Comparison of ENCODE assay signal across 28 cellular contexts in genomic region chr1:155657463-155657862, GRCh38. TPM values are rescaled to one million over a fixed set of nuclear protein-coding genes. Genes with fewer than 3 reads are reported as not detected.
DNase-seq lines count a peak whose midpoint lies in the region; ATAC-seq and TF ChIP-seq lines count a peak whose summit lies in the region.
"Had no signal": no experiment of that assay in that cellular context is flagged by ENCODE, and none has a peak within 500 bp of the region (broad histone marks: within the 10 kb centered on the region; RNA-seq: fewer than 3 reads in every experiment).

No MANE protein-coding gene starts in this region.

- no peak overlapping the region for H2AFZ ChIP-seq in SK-N-SH (ENCODE audit: low read depth)
- H2AFZ ChIP-seq: neural progenitor cell had no signal

- H3K4me3 ChIP-seq in HEK293 (ENCODE audit: low read depth, low read length) (no peak overlapping the region), SK-N-SH (ENCODE audit: low read depth in 2 of 2, low read length in 1 of 2) (no peak overlapping the region), upper lobe of right lung (no peak overlapping the region)
- H3K4me3 ChIP-seq: body of pancreas, neural progenitor cell, spleen, testis had no signal

- H3K9me3 ChIP-seq in HEK293 (ENCODE audit: control insufficient read depth, insufficient read depth, low read depth, low read length) (no peaks in the 10 kb centered on the region), SK-N-SH (no peaks in the 10 kb centered on the region), upper lobe of right lung (no peaks in the 10 kb centered on the region)
- H3K9me3 ChIP-seq: body of pancreas, spleen, testis had no signal

- H3K27ac ChIP-seq in HEK293 (ENCODE audit: extremely low read depth, low read depth, low read length) (no peak overlapping the region), SK-N-SH (ENCODE audit: low read depth in 2 of 2, low read length in 1 of 2) (no peak overlapping the region), upper lobe of right lung (no peak overlapping the region)
- H3K27ac ChIP-seq: body of pancreas, C4-2B, epithelial cell of prostate, neural progenitor cell, spleen, testis had no signal

- no peak for ATAC-seq in activated CD8-positive, alpha-beta memory T cell treated with anti-CD3 and anti-CD28 coated beads, Interleukin-2, amount 10 ng/mL, durations not matched to agents 7 days and 5 days
- ATAC-seq in upper lobe of right lung, result no peak
- ATAC-seq: body of pancreas had no signal

- TF ChIP-seq EP300 in SK-N-SH (IDR thresholded peaks at IDR 0.05; ENCODE audit: borderline replicate concordance in 1 of 2, low read depth in 1 of 2, low read length in 1 of 2), result no peak

- H3K9me3 Mint-ChIP-seq in activated CD8-positive, alpha-beta memory T cell treated with anti-CD3 and anti-CD28 coated beads, Interleukin-2, amount 10 ng/mL, durations not matched to agents 7 days and 5 days (ENCODE audit: low read depth), result no peaks in the 10 kb centered on the region
- H3K9me3 Mint-ChIP-seq: activated CD4-positive, alpha-beta memory T cell treated with anti-CD3 and anti-CD28 coated beads for 36 hours; activated naive CD4-positive, alpha-beta T cell treated with anti-CD3 and anti-CD28 coated beads for 36 hours; IgD-negative memory B cell; neural progenitor cell; stimulated activated naive CD8-positive, alpha-beta T cell treated with anti-CD3 and anti-CD28 coated beads, Interleukin-15, Interleukin-2, amounts not matched to agents 100 ng/mL and 50 ng/mL, for 24 hours; T-helper 2 cell treated with Interferon-gamma antibody and Interleukin-4, amounts not matched to agents 5 μg/mL and 100 μg/mL, for 36 hours had no signal

- H3K36me3 Mint-ChIP-seq in activated CD8-positive, alpha-beta memory T cell treated with anti-CD3 and anti-CD28 coated beads, Interleukin-2, amount 10 ng/mL, durations not matched to agents 7 days and 5 days, result peaks cover 46% of the 10 kb centered on the region

- H3K27ac Mint-ChIP-seq in activated CD8-positive, alpha-beta memory T cell treated with anti-CD3 and anti-CD28 coated beads, Interleukin-2, amount 10 ng/mL, durations not matched to agents 7 days and 5 days, result no peak overlapping the region
- H3K27ac Mint-ChIP-seq: activated CD4-positive, alpha-beta memory T cell treated with anti-CD3 and anti-CD28 coated beads for 36 hours; activated naive CD4-positive, alpha-beta T cell treated with anti-CD3 and anti-CD28 coated beads for 36 hours; neural progenitor cell; stimulated activated naive CD8-positive, alpha-beta T cell treated with anti-CD3 and anti-CD28 coated beads, Interleukin-15, Interleukin-2, amounts not matched to agents 100 ng/mL and 50 ng/mL, for 24 hours; T-helper 2 cell treated with Interferon-gamma antibody and Interleukin-4, amounts not matched to agents 5 μg/mL and 100 μg/mL, for 36 hours had no signal

- no peaks in the 10 kb centered on the region for H3K4me1 Mint-ChIP-seq in activated CD8-positive, alpha-beta memory T cell treated with anti-CD3 and anti-CD28 coated beads, Interleukin-2, amount 10 ng/mL, durations not matched to agents 7 days and 5 days
- H3K4me1 Mint-ChIP-seq: IgD-negative memory B cell, neural progenitor cell had no signal

- peaks cover 14 to 42% of the 10 kb centered on the region in 2 experiments for H3K36me3 ChIP-seq in HEK293 (ENCODE audit: control insufficient read depth in 2 of 2, insufficient read depth in 1 of 2, low read length in 2 of 2)
- peaks cover 29% of the 10 kb centered on the region in 2 experiments for H3K36me3 ChIP-seq in SK-N-SH (replicated peaks in 1 of 2; ENCODE audit: control insufficient read depth in 1 of 2, insufficient read depth in 2 of 2, low read length in 1 of 2)
- peaks cover 41% of the 10 kb centered on the region for H3K36me3 ChIP-seq in upper lobe of right lung

- DNase-seq in NCI-H82 (lab: John Stamatoyannopoulos, UW) (peak; percentile 19), NCI-H82 treated with DMSO at 0.1 percent for 48 hours (lab: John Stamatoyannopoulos, UW; ENCODE audit: unreplicated experiment) (no peak), NCI-H446 treated with DMSO at 0.1 percent for 48 hours (lab: John Stamatoyannopoulos, UW) (peak; percentile 59), cerebellar cortex (ENCODE audit: low spot score) (peak; percentile 53), SK-N-SH (no peak), upper lobe of right lung (no peak)
- no peak for DNase-seq in activated CD8-positive, alpha-beta memory T cell treated with anti-CD3 and anti-CD28 coated beads, Interleukin-2, amount 10 ng/mL, durations not matched to agents 7 days and 5 days
- DNase-seq: activated CD4-positive, alpha-beta memory T cell treated with anti-CD3 and anti-CD28 coated beads for 36 hours; activated CD4-positive, CD25-positive, alpha-beta regulatory T cell treated with anti-CD3 and anti-CD28 coated beads, Interleukin-2, amount 50 U/mL, for 72 hours; activated CD8-positive, alpha-beta memory T cell treated with anti-CD3 and anti-CD28 coated beads, Interleukin-2, amount 50 U/mL, for 4 hours; activated naive CD4-positive, alpha-beta T cell treated with anti-CD3 and anti-CD28 coated beads for 36 hours; body of pancreas; hippocampal formation; mesenchymal stem cell; NCI-H1417; NCI-H2081 treated with DMSO at 0.1 percent for 48 hours; NK-92 treated with Interleukin-12 subunit alpha and Interleukin-12 subunit beta, amount 100 ng/mL, for 24 hours; right cardiac atrium; spleen; stimulated activated CD4-positive, alpha-beta T cell treated with anti-CD3 and anti-CD28 coated beads, Interleukin-2, amount 100 ng/mL, for 24 hours; testis had no signal

- H3K27me3 Mint-ChIP-seq in activated CD8-positive, alpha-beta memory T cell treated with anti-CD3 and anti-CD28 coated beads, Interleukin-2, amount 10 ng/mL, durations not matched to agents 7 days and 5 days, result peaks cover 10% of the 10 kb centered on the region
- H3K27me3 Mint-ChIP-seq: activated CD4-positive, alpha-beta memory T cell treated with anti-CD3 and anti-CD28 coated beads for 36 hours; IgD-negative memory B cell; stimulated activated naive CD8-positive, alpha-beta T cell treated with anti-CD3 and anti-CD28 coated beads, Interleukin-15, Interleukin-2, amounts not matched to agents 100 ng/mL and 50 ng/mL, for 24 hours had no signal

- no peaks in the 10 kb centered on the region for H3K79me2 ChIP-seq in SK-N-SH (ENCODE audit: insufficient read depth)

- H4K20me1 ChIP-seq in SK-N-SH (ENCODE audit: insufficient read depth), result no peaks in the 10 kb centered on the region

- POLR2A ChIA-PET in HEK293 (lab: Yijun Ruan, JAX), result no interaction called here
- POLR2A ChIA-PET in SK-N-SH (lab: Yijun Ruan, JAX), result no interaction called here

- CTCF ChIA-PET in HEK293 (lab: Yijun Ruan, JAX), result interaction anchor here (0.6 kb wide), 1 partner anchor 372 kb away, joined by 3 read pairs; no protein-coding TSS in a partner anchor
- CTCF ChIA-PET in SK-N-SH (lab: Yijun Ruan, JAX), result no interaction called here
- CTCF ChIA-PET in activated CD8-positive, alpha-beta memory T cell treated with anti-CD3 and anti-CD28 coated beads, Interleukin-2, amount 10 ng/mL, durations not matched to agents 7 days and 5 days (lab: Charles Lee), result no interaction called here

- intact Hi-C loops in upper lobe of right lung (cut with DNase I), result no loop called here

- no peak overlapping the region for H3K4me3 Mint-ChIP-seq in activated CD8-positive, alpha-beta memory T cell treated with anti-CD3 and anti-CD28 coated beads, Interleukin-2, amount 10 ng/mL, durations not matched to agents 7 days and 5 days
- H3K4me3 Mint-ChIP-seq: activated CD4-positive, alpha-beta memory T cell treated with anti-CD3 and anti-CD28 coated beads for 36 hours; activated naive CD4-positive, alpha-beta T cell treated with anti-CD3 and anti-CD28 coated beads for 36 hours; IgD-negative memory B cell; neural progenitor cell; stimulated activated naive CD8-positive, alpha-beta T cell treated with anti-CD3 and anti-CD28 coated beads, Interleukin-15, Interleukin-2, amounts not matched to agents 100 ng/mL and 50 ng/mL, for 24 hours; T-helper 2 cell treated with Interferon-gamma antibody and Interleukin-4, amounts not matched to agents 5 μg/mL and 100 μg/mL, for 36 hours had no signal

- no peak overlapping the region for H3K9ac ChIP-seq in SK-N-SH
- H3K9ac ChIP-seq: neural progenitor cell had no signal

- TF ChIP-seq CTCF in HEK293 (tag by site-specific recombination; IDR thresholded peaks at IDR 0.05), result no peak
- TF ChIP-seq CTCF in SK-N-SH (IDR thresholded peaks at IDR 0.05), result no peak
- no peak for TF ChIP-seq CTCF in upper lobe of right lung (IDR thresholded peaks at IDR 0.05)

- H3K4me2 ChIP-seq in SK-N-SH, result no peak overlapping the region
- H3K4me2 ChIP-seq: neural progenitor cell had no signal

- WGBS in SK-N-SH (ENCODE audit: low lambda C conversion rate), result 97% methylated on average over 2 of the region's 2 CpGs

- no peak for TF ChIP-seq RAD21 in SK-N-SH (IDR thresholded peaks at IDR 0.05; ENCODE audit: low read length)

- H3K27me3 ChIP-seq in SK-N-SH (ENCODE audit: insufficient read depth) (no peaks in the 10 kb centered on the region), upper lobe of right lung (no peaks in the 10 kb centered on the region)
- H3K27me3 ChIP-seq: body of pancreas, neural progenitor cell, spleen, testis had no signal

- H3K4me1 ChIP-seq in HEK293 (ENCODE audit: control insufficient read depth, insufficient read depth, low read length) (no peaks in the 10 kb centered on the region), SK-N-SH (ENCODE audit: control insufficient read depth in 1 of 2, insufficient read depth in 2 of 2, low read depth in 1 of 2, low read length in 1 of 2) (no peaks in the 10 kb centered on the region), upper lobe of right lung (no peaks in the 10 kb centered on the region)
- H3K4me1 ChIP-seq: body of pancreas, neural progenitor cell, spleen, testis had no signal

- H3F3A ChIP-seq in SK-N-SH (replicated peaks; ENCODE audit: insufficient read depth), result no peaks in the 10 kb centered on the region

- no peaks in the 10 kb centered on the region for H3K9me2 ChIP-seq in SK-N-SH

RNA-seq across cellular contexts. Expression of gene YY1AP1, which starts 31.1 kb away (rescaled TPM):
- 45.0 and 85.3 TPM in 2 replicates for polyA plus RNA-seq in SK-N-SH (2012; rRNA removed)
- 60.2 and 63.1 TPM in 2 replicates for polyA plus RNA-seq in SK-N-SH (2012; cell fraction: cytosol; rRNA removed)
- polyA plus RNA-seq in SK-N-SH (2012; cell fraction: nucleus; rRNA removed), result 59.6 and 71.3 TPM in 2 replicates
- total RNA-seq in activated CD8-positive, alpha-beta memory T cell treated with anti-CD3 and anti-CD28 coated beads, Interleukin-2, amount 10 ng/mL, durations not matched to agents 7 days and 5 days, result 10 to 100 TPM; 74.2 to 82.3 TPM
- total RNA-seq in upper lobe of right lung, result 69.0 TPM

RNA-seq across cellular contexts. Expression of gene DAP3, which starts 31.4 kb away (rescaled TPM):
- 115 and 136 TPM in 2 replicates for polyA plus RNA-seq in SK-N-SH (2012; rRNA removed)
- 118 and 122 TPM in 2 replicates for polyA plus RNA-seq in SK-N-SH (2012; cell fraction: cytosol; rRNA removed)
- 206 and 220 TPM in 2 replicates for polyA plus RNA-seq in SK-N-SH (2012; cell fraction: nucleus; rRNA removed)
- total RNA-seq in activated CD8-positive, alpha-beta memory T cell treated with anti-CD3 and anti-CD28 coated beads, Interleukin-2, amount 10 ng/mL, durations not matched to agents 7 days and 5 days, result 100 to 1,000 TPM; 140 to 145 TPM
- 79.6 TPM for total RNA-seq in upper lobe of right lung

RNA-seq across cellular contexts. Expression of gene MSTO1, which starts 47.4 kb away (rescaled TPM):
- polyA plus RNA-seq in SK-N-SH (2012; rRNA removed), result 22.4 and 27.0 TPM in 2 replicates
- polyA plus RNA-seq in SK-N-SH (2012; cell fraction: cytosol; rRNA removed), result 9.2 and 12.0 TPM in 2 replicates
- polyA plus RNA-seq in SK-N-SH (2012; cell fraction: nucleus; rRNA removed), result 107 and 118 TPM in 2 replicates
- 10 to 100 TPM; 60.3 to 62.7 TPM for total RNA-seq in activated CD8-positive, alpha-beta memory T cell treated with anti-CD3 and anti-CD28 coated beads, Interleukin-2, amount 10 ng/mL, durations not matched to agents 7 days and 5 days
- total RNA-seq in upper lobe of right lung, result 25.4 TPM

Comparison
In these comparisons a context has a peak if more than half of its experiments do, and no peak if none do; other contexts are left out.
1. DNase-seq: peak in NCI-H82 (single experiment), NCI-H446 treated with DMSO at 0.1 percent for 48 hours (single experiment) and cerebellar cortex (single experiment); none in NCI-H82 treated with DMSO at 0.1 percent for 48 hours (single experiment), SK-N-SH (single experiment), activated CD8-positive, alpha-beta memory T cell treated with anti-CD3 and anti-CD28 coated beads, Interleukin-2, amount 10 ng/mL, durations not matched to agents 7 days and 5 days (single experiment) and upper lobe of right lung (single experiment).